Comparison of ENCODE assay signal across 1 cellular context in the genomic region with DNA sequence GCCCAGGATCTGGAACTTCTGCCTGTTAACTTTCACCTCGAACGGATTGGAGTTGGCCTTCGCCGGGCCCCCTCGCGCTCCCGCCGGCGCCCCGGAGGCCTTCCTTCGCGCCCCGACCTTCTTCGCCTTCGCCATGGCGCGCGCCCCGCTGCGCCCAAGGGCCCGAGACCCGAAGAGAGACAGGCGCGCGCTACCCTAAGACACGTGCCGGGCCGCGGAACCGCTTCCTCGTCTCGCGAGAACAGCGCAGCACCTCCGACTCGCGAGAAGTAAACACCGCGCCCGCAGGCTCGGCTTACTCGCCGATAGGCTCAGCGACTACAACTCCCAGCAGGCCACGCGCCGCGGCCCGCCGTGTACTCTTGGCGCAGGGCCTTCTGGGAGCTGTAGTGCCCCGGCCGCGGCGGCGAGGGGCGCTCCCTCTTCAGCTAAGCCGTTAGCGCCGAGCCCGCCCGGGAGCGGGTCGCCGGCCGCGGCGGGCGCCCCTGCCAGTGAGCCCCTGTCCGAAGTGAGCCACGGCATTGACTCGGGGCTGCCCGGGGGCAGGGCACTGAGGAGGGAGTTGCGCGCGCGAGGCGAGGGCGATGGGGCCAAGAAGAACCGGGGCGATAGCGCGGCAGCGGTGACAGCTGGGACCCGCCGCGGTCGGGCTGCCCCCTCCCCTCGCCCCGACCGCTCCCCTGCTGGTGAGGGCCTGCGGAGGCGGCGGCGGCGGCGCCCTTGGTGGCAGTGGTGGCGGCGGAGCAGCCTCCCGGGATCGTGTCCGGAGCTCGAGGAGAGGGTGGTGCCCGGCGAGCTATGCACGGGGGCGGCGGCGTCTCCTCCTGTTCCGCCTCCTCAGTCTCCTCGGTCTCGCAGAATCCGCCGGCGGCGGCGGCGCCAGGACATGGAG.
A peak's percentile ranks its signal among the peaks of the same experiment; 100 is the strongest.
TF ChIP-seq lines count a peak whose summit lies in the region.

A gene (plus strand): TSS at position 387 of the 892 bp plus-strand sequence. CDS start 500 bp downstream, at position 887.
A gene (minus strand): TSS at position 222 of the 892 bp plus-strand sequence. CDS start 87 bp downstream, at position 135.

TF ChIP-seq in H1, 55 proteins besides CTCF, POLR2A, EP300 and RAD21:
- TF ChIP-seq SIX5 (IDR thresholded peaks at IDR 0.05; ENCODE audit: low read depth, low read length), result peak; percentile 96
- peak; percentile 46; the same call in 1 of the 2 replicates for TF ChIP-seq TBP (IDR thresholded peaks at IDR 0.05; ENCODE audit: low read depth, low read length)
- no peak for TF ChIP-seq RXRA (IDR thresholded peaks at IDR 0.05; ENCODE audit: insufficient read depth, low read depth, low read length)
- no peak for TF ChIP-seq CHD1 (IDR thresholded peaks at IDR 0.05; ENCODE audit: low read depth, low read length)
- TF ChIP-seq, protein P1, sequence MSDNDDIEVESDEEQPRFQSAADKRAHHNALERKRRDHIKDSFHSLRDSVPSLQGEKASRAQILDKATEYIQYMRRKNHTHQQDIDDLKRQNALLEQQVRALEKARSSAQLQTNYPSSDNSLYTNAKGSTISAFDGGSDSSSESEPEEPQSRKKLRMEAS (IDR thresholded peaks at IDR 0.05), result peak; percentile 99
- peak; percentile 87 for TF ChIP-seq KDM4A (IDR thresholded peaks at IDR 0.05; ENCODE audit: low read depth, low read length, severe bottlenecking)
- no peak for TF ChIP-seq GABPA (IDR thresholded peaks at IDR 0.05; ENCODE audit: borderline replicate concordance, insufficient read depth, low read length)
- TF ChIP-seq RFX5 (IDR thresholded peaks at IDR 0.05; ENCODE audit: borderline replicate concordance, low read depth, low read length), result no peak
- TF ChIP-seq TAF7 (optimal IDR thresholded peaks at IDR 0.05; ENCODE audit: borderline replicate concordance, low read depth, low read length), result peak; percentile 63
- peak; percentile 90 for TF ChIP-seq GTF2F1 (IDR thresholded peaks at IDR 0.05; ENCODE audit: borderline replicate concordance, low read depth, low read length)
- TF ChIP-seq, protein P2, sequence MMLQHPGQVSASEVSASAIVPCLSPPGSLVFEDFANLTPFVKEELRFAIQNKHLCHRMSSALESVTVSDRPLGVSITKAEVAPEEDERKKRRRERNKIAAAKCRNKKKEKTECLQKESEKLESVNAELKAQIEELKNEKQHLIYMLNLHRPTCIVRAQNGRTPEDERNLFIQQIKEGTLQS (IDR thresholded peaks at IDR 0.05; ENCODE audit: insufficient read depth, low read depth, low read length), result 0 out of 2 replicates have a peak, but pooled peaks have one; percentile 39
- TF ChIP-seq HDAC2 (IDR thresholded peaks at IDR 0.05; ENCODE audit: borderline replicate concordance in 1 of 2, low read depth in 2 of 2, low read length in 2 of 2), result peak in 1 of 2 experiments; percentile 43; a peak in 2 of 4 replicates
- TF ChIP-seq TCF12 (IDR thresholded peaks at IDR 0.05; ENCODE audit: low read depth, low read length), result 0 out of 2 replicates have a peak, but pooled peaks have one; percentile 7
- no peak for TF ChIP-seq KDM1A (IDR thresholded peaks at IDR 0.05; ENCODE audit: borderline replicate concordance, low read length)
- TF ChIP-seq CHD2 (IDR thresholded peaks at IDR 0.05; ENCODE audit: low read length), result peak; percentile 99
- TF ChIP-seq, protein P3, sequence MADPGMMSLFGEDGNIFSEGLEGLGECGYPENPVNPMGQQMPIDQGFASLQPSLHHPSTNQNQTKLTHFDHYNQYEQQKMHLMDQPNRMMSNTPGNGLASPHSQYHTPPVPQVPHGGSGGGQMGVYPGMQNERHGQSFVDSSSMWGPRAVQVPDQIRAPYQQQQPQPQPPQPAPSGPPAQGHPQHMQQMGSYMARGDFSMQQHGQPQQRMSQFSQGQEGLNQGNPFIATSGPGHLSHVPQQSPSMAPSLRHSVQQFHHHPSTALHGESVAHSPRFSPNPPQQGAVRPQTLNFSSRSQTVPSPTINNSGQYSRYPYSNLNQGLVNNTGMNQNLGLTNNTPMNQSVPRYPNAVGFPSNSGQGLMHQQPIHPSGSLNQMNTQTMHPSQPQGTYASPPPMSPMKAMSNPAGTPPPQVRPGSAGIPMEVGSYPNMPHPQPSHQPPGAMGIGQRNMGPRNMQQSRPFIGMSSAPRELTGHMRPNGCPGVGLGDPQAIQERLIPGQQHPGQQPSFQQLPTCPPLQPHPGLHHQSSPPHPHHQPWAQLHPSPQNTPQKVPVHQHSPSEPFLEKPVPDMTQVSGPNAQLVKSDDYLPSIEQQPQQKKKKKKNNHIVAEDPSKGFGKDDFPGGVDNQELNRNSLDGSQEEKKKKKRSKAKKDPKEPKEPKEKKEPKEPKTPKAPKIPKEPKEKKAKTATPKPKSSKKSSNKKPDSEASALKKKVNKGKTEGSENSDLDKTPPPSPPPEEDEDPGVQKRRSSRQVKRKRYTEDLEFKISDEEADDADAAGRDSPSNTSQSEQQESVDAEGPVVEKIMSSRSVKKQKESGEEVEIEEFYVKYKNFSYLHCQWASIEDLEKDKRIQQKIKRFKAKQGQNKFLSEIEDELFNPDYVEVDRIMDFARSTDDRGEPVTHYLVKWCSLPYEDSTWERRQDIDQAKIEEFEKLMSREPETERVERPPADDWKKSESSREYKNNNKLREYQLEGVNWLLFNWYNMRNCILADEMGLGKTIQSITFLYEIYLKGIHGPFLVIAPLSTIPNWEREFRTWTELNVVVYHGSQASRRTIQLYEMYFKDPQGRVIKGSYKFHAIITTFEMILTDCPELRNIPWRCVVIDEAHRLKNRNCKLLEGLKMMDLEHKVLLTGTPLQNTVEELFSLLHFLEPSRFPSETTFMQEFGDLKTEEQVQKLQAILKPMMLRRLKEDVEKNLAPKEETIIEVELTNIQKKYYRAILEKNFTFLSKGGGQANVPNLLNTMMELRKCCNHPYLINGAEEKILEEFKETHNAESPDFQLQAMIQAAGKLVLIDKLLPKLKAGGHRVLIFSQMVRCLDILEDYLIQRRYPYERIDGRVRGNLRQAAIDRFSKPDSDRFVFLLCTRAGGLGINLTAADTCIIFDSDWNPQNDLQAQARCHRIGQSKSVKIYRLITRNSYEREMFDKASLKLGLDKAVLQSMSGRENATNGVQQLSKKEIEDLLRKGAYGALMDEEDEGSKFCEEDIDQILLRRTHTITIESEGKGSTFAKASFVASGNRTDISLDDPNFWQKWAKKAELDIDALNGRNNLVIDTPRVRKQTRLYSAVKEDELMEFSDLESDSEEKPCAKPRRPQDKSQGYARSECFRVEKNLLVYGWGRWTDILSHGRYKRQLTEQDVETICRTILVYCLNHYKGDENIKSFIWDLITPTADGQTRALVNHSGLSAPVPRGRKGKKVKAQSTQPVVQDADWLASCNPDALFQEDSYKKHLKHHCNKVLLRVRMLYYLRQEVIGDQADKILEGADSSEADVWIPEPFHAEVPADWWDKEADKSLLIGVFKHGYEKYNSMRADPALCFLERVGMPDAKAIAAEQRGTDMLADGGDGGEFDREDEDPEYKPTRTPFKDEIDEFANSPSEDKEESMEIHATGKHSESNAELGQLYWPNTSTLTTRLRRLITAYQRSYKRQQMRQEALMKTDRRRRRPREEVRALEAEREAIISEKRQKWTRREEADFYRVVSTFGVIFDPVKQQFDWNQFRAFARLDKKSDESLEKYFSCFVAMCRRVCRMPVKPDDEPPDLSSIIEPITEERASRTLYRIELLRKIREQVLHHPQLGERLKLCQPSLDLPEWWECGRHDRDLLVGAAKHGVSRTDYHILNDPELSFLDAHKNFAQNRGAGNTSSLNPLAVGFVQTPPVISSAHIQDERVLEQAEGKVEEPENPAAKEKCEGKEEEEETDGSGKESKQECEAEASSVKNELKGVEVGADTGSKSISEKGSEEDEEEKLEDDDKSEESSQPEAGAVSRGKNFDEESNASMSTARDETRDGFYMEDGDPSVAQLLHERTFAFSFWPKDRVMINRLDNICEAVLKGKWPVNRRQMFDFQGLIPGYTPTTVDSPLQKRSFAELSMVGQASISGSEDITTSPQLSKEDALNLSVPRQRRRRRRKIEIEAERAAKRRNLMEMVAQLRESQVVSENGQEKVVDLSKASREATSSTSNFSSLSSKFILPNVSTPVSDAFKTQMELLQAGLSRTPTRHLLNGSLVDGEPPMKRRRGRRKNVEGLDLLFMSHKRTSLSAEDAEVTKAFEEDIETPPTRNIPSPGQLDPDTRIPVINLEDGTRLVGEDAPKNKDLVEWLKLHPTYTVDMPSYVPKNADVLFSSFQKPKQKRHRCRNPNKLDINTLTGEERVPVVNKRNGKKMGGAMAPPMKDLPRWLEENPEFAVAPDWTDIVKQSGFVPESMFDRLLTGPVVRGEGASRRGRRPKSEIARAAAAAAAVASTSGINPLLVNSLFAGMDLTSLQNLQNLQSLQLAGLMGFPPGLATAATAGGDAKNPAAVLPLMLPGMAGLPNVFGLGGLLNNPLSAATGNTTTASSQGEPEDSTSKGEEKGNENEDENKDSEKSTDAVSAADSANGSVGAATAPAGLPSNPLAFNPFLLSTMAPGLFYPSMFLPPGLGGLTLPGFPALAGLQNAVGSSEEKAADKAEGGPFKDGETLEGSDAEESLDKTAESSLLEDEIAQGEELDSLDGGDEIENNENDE (IDR thresholded peaks at IDR 0.05; ENCODE audit: insufficient replicate concordance, low read length), result no peak
- TF ChIP-seq SAP30 (IDR thresholded peaks at IDR 0.05; ENCODE audit: insufficient read depth, insufficient replicate concordance, low read length), result no peak
- no peak for TF ChIP-seq CEBPB (IDR thresholded peaks at IDR 0.05; ENCODE audit: low read depth, low read length)
- TF ChIP-seq SP2 (IDR thresholded peaks at IDR 0.05; ENCODE audit: low read length), result no peak
- TF ChIP-seq, protein P4, sequence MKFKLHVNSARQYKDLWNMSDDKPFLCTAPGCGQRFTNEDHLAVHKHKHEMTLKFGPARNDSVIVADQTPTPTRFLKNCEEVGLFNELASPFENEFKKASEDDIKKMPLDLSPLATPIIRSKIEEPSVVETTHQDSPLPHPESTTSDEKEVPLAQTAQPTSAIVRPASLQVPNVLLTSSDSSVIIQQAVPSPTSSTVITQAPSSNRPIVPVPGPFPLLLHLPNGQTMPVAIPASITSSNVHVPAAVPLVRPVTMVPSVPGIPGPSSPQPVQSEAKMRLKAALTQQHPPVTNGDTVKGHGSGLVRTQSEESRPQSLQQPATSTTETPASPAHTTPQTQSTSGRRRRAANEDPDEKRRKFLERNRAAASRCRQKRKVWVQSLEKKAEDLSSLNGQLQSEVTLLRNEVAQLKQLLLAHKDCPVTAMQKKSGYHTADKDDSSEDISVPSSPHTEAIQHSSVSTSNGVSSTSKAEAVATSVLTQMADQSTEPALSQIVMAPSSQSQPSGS (IDR thresholded peaks at IDR 0.05; ENCODE audit: low read length), result peak; percentile 79; the same call in 1 of the 2 replicates
- no peak; the same call in 1 of the 2 replicates for TF ChIP-seq SUZ12 (IDR thresholded peaks at IDR 0.05; ENCODE audit: low read length)
- TF ChIP-seq CREB1 (IDR thresholded peaks at IDR 0.05), result peak; percentile 81
- peak; percentile 64; the same call in 1 of the 2 replicates for TF ChIP-seq TAF1 (IDR thresholded peaks at IDR 0.05; ENCODE audit: low read depth, low read length)
- no peak for TF ChIP-seq KDM5A (IDR thresholded peaks at IDR 0.05; ENCODE audit: low read length)
- TF ChIP-seq SP4 (IDR thresholded peaks at IDR 0.05; ENCODE audit: low read length), result peak; percentile 83; the same call in 1 of the 2 replicates
- TF ChIP-seq ASH2L (IDR thresholded peaks at IDR 0.05; ENCODE audit: low read length), result peak; percentile 71
- TF ChIP-seq, protein P5, sequence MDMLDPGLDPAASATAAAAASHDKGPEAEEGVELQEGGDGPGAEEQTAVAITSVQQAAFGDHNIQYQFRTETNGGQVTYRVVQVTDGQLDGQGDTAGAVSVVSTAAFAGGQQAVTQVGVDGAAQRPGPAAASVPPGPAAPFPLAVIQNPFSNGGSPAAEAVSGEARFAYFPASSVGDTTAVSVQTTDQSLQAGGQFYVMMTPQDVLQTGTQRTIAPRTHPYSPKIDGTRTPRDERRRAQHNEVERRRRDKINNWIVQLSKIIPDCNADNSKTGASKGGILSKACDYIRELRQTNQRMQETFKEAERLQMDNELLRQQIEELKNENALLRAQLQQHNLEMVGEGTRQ (IDR thresholded peaks at IDR 0.05; ENCODE audit: low read length), result peak; percentile 74
- no peak for TF ChIP-seq EZH2 (IDR thresholded peaks at IDR 0.05; ENCODE audit: low read depth, low read length, severe bottlenecking)
- TF ChIP-seq SIN3A (conservative IDR thresholded peaks at IDR 0.05 in 1 of 2, IDR thresholded peaks at IDR 0.05 in 1 of 2; ENCODE audit: low read depth in 1 of 2, low read length in 2 of 2), result peak; percentile 60 to 92; a peak in 3 of 4 replicates
- TF ChIP-seq PHF8 (conservative IDR thresholded peaks at IDR 0.05; ENCODE audit: low read depth, low read length), result peak; percentile 86
- TF ChIP-seq, protein P6, sequence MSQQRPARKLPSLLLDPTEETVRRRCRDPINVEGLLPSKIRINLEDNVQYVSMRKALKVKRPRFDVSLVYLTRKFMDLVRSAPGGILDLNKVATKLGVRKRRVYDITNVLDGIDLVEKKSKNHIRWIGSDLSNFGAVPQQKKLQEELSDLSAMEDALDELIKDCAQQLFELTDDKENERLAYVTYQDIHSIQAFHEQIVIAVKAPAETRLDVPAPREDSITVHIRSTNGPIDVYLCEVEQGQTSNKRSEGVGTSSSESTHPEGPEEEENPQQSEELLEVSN (IDR thresholded peaks at IDR 0.05), result peak; percentile 99
- TF ChIP-seq RNF2 (IDR thresholded peaks at IDR 0.05; ENCODE audit: borderline replicate concordance, low read depth, low read length, missing control alignments, poor library complexity, severe bottlenecking), result peak; percentile 68
- no peak for TF ChIP-seq SP1 (IDR thresholded peaks at IDR 0.05; ENCODE audit: low read depth, low read length)
- TF ChIP-seq BRCA1 (IDR thresholded peaks at IDR 0.05; ENCODE audit: low read depth, low read length), result peak; percentile 98
- TF ChIP-seq RBBP5 (IDR thresholded peaks at IDR 0.05; ENCODE audit: borderline replicate concordance, low read depth, low read length), result 0 out of 2 replicates have a peak, but pooled peaks have one; percentile 13
- peak; percentile 59; the same call in 1 of the 2 replicates for TF ChIP-seq YY1 (IDR thresholded peaks at IDR 0.05; ENCODE audit: low read depth, low read length)
